ENCODE assay signal across 18 cellular contexts in genomic region chr1:160094806-160095205, GRCh38. TPM values are rescaled to one million over a fixed set of nuclear protein-coding genes. Genes with fewer than 3 reads are reported as not detected.
DNase-seq lines count a peak whose midpoint lies in the region; ATAC-seq and TF ChIP-seq lines count a peak whose summit lies in the region.
"Had no signal": no experiment of that assay in that cellular context is flagged by ENCODE, and none has a peak within 500 bp of the region (broad histone marks: within the 10 kb centered on the region; RNA-seq: fewer than 3 reads in every experiment).

No MANE protein-coding gene starts in this region.

- H3K27me3 ChIP-seq in GM23338 (ENCODE audit: insufficient read depth) (no peaks in the 10 kb centered on the region), dorsolateral prefrontal cortex (no peaks in the 10 kb centered on the region), mucosa of rectum (ENCODE audit: control insufficient read depth in 2 of 2, insufficient read depth in 2 of 2, low read length in 2 of 2) (no peaks in the 10 kb centered on the region), transverse colon (no peaks in the 10 kb centered on the region)
- H3K27me3 ChIP-seq: MG63 had no signal

- DNase-seq in GM23338 (ENCODE audit: low spot score) (no peak), dorsolateral prefrontal cortex (no peak), transverse colon (no peak), dedifferentiated amniotic fluid mesenchymal stem cell (ENCODE audit: extremely low spot score) (no peak), putamen (ENCODE audit: low spot score) (no peak)
- no peak for DNase-seq in activated naive CD8-positive, alpha-beta T cell treated with anti-CD3 and anti-CD28 coated beads, Interleukin-2, amount 50 U/mL, for 24 hours
- DNase-seq: DMS 273 treated with DMSO at 0.1 percent for 48 hours, DND-41, Kasumi-1, MG63, NCI-H1048, NCI-H1436 treated with DMSO at 0.1 percent for 48 hours, NCI-H345, NCI-H524 treated with DMSO at 0.1 percent for 48 hours, SHP77 had no signal

- TF ChIP-seq CTCF in GM23338 (conservative IDR thresholded peaks at IDR 0.05; ENCODE audit: low read depth in 2 of 2) (no peak), dorsolateral prefrontal cortex (IDR thresholded peaks at IDR 0.05 in 54 of 56, conservative IDR thresholded peaks at IDR 0.05 in 2 of 56; ENCODE audit: low read depth in 1 of 56, partially characterized antibody in 56 of 56) (no peak), transverse colon (IDR thresholded peaks at IDR 0.05) (no peak)

- no peaks in the 10 kb centered on the region; the same call in 1 of the 2 replicates for H4K20me1 ChIP-seq in GM23338 (replicated peaks; ENCODE audit: insufficient read depth)

- intact Hi-C loops in dorsolateral prefrontal cortex (cut with DNase I) (loop anchor here in 1 of 2 donors (5.0 kb wide), 1 partner anchor 48 kb away; no protein-coding TSS in a partner anchor), transverse colon (cut with DNase I; ENCODE audit: low total_unique reads) (no loop called here)

- H3K79me2 ChIP-seq in GM23338 (replicated peaks; ENCODE audit: insufficient read depth) = peaks cover 37% of the 10 kb centered on the region

- no peak overlapping the region for H2AFZ ChIP-seq in GM23338

- no peak overlapping the region for H3K4me3 Mint-ChIP-seq in GM23338
- no peak overlapping the region for H3K4me3 Mint-ChIP-seq in activated naive CD8-positive, alpha-beta T cell treated with anti-CD3 and anti-CD28 coated beads, Interleukin-2, amount 50 U/mL, for 24 hours
- H3K4me3 Mint-ChIP-seq: CD14-positive monocyte had no signal

- peak overlapping the region; percentile 98; the same call in 1 of the 2 replicates for H3K4me2 ChIP-seq in GM23338

- no peak overlapping the region for H3K27ac Mint-ChIP-seq in GM23338
- no peak overlapping the region for H3K27ac Mint-ChIP-seq in activated naive CD8-positive, alpha-beta T cell treated with anti-CD3 and anti-CD28 coated beads, Interleukin-2, amount 50 U/mL, for 24 hours

- H3K27ac ChIP-seq in GM23338 (ENCODE audit: low read depth) = no peak overlapping the region
- peak overlapping the region; percentile 78 to 100 (median 98) for H3K27ac ChIP-seq in dorsolateral prefrontal cortex
- peak overlapping the region; percentile 59 to 67 for H3K27ac ChIP-seq in mucosa of rectum (ENCODE audit: low read depth in 2 of 2, low read length in 2 of 2)
- H3K27ac ChIP-seq in transverse colon = peak overlapping the region; percentile 14 to 77 (median 66)

- H3K27me3 Mint-ChIP-seq in GM23338 (ENCODE audit: insufficient read depth, low read depth, poor library complexity) = peaks cover 7% of the 10 kb centered on the region
- no peaks in the 10 kb centered on the region for H3K27me3 Mint-ChIP-seq in activated naive CD8-positive, alpha-beta T cell treated with anti-CD3 and anti-CD28 coated beads, Interleukin-2, amount 50 U/mL, for 24 hours

- no peaks in the 10 kb centered on the region; the same call in 2 of the 3 replicates for H3K9me3 Mint-ChIP-seq in GM23338
- H3K9me3 Mint-ChIP-seq in activated naive CD8-positive, alpha-beta T cell treated with anti-CD3 and anti-CD28 coated beads, Interleukin-2, amount 50 U/mL, for 24 hours = no peaks in the 10 kb centered on the region
- H3K9me3 Mint-ChIP-seq: CD14-positive monocyte had no signal

- no peaks in the 10 kb centered on the region for H3K9me2 ChIP-seq in GM23338 (ENCODE audit: insufficient read depth)

- H3K4me3 ChIP-seq in GM23338 = no peak overlapping the region
- peak overlapping the region in 22 of 59 donors; percentile 5 to 97 (median 89) for H3K4me3 ChIP-seq in dorsolateral prefrontal cortex
- no peak overlapping the region for H3K4me3 ChIP-seq in mucosa of rectum (ENCODE audit: low read length in 2 of 2)
- no peak overlapping the region for H3K4me3 ChIP-seq in transverse colon
- H3K4me3 ChIP-seq: MG63 had no signal

- ATAC-seq in GM23338 = no peak
- no peak for ATAC-seq in activated naive CD8-positive, alpha-beta T cell treated with anti-CD3 and anti-CD28 coated beads, Interleukin-2, amount 50 U/mL, for 24 hours

- no peak overlapping the region for H3K9ac ChIP-seq in mucosa of rectum (ENCODE audit: low read depth in 1 of 2, low read length in 2 of 2)

- no peaks in the 10 kb centered on the region for H3K9me3 ChIP-seq in mucosa of rectum (ENCODE audit: control insufficient read depth in 2 of 2, low read length in 2 of 2)
- H3K9me3 ChIP-seq in transverse colon = no peaks in the 10 kb centered on the region
- H3K9me3 ChIP-seq: MG63 had no signal

- H3K36me3 ChIP-seq in GM23338 (ENCODE audit: insufficient read depth) = peaks cover 7% of the 10 kb centered on the region
- H3K36me3 ChIP-seq in mucosa of rectum (ENCODE audit: control insufficient read depth in 2 of 2, insufficient read depth in 2 of 2, low read length in 2 of 2) = peaks cover 15 to 30% of the 10 kb centered on the region in 2 donors
- peaks cover 0 to 4% (median 0%) of the 10 kb centered on the region in 4 donors for H3K36me3 ChIP-seq in transverse colon
- H3K36me3 ChIP-seq: MG63 had no signal

- in situ Hi-C loops in transverse colon (cut with MboI; ENCODE audit: low pct_ligation_motif_present in 1 of 4, low pct_unique_long_range_greater_than_20kb in 1 of 4, low sequenced_read_pairs in 3 of 4) = no loop called here

- TF ChIP-seq EP300 in transverse colon (IDR thresholded peaks at IDR 0.05; ENCODE audit: low read depth) = no peak

- H3K4me1 Mint-ChIP-seq in GM23338 = peaks cover 45% of the 10 kb centered on the region
- H3K4me1 Mint-ChIP-seq in activated naive CD8-positive, alpha-beta T cell treated with anti-CD3 and anti-CD28 coated beads, Interleukin-2, amount 50 U/mL, for 24 hours = peaks cover 34% of the 10 kb centered on the region

- WGBS in transverse colon (ENCODE audit: low coverage in 1 of 2), 2 donors = 73 to 75% methylated on average over 4 to 14 of the region's 14 CpGs

- no peak for TF ChIP-seq POLR2A in transverse colon (IDR thresholded peaks at IDR 0.05)

- H3K4me1 ChIP-seq in GM23338 (ENCODE audit: insufficient read depth) = peaks cover 39% of the 10 kb centered on the region
- peaks cover 43 to 54% of the 10 kb centered on the region in 2 donors for H3K4me1 ChIP-seq in mucosa of rectum (ENCODE audit: control insufficient read depth in 2 of 2, insufficient read depth in 2 of 2, low read length in 2 of 2)
- peaks cover 30 to 52% (median 42%) of the 10 kb centered on the region in 4 donors for H3K4me1 ChIP-seq in transverse colon

- H3K36me3 Mint-ChIP-seq in GM23338 (ENCODE audit: low read depth) = peaks cover 39% of the 10 kb centered on the region
- peaks cover 3% of the 10 kb centered on the region for H3K36me3 Mint-ChIP-seq in activated naive CD8-positive, alpha-beta T cell treated with anti-CD3 and anti-CD28 coated beads, Interleukin-2, amount 50 U/mL, for 24 hours (ENCODE audit: low read depth)

- peaks cover 3% of the 10 kb centered on the region; the same call in 1 of the 2 replicates for H3F3A ChIP-seq in GM23338 (replicated peaks; ENCODE audit: low read depth)

TF ChIP-seq in GM23338, 12 proteins besides CTCF, POLR2A, EP300 and RAD21 (continues in another document):
- TF ChIP-seq REST (IDR thresholded peaks at IDR 0.05; ENCODE audit: unreplicated experiment) (no peak), ZNF331 (CRISPR knock-in tag; IDR thresholded peaks at IDR 0.05; ENCODE audit: low read depth) (no peak)

RNA-seq across cellular contexts. Expression of gene IGSF8, which starts 3.6 kb away (rescaled TPM):
- total RNA-seq in GM23338 (2014; rRNA removed; shearing (Covaris generic)) = 111 and 120 TPM in 2 replicates
- 38.4 and 41.5 TPM in 2 replicates for polyA plus RNA-seq in GM23338 (2016; fragmentation: Nextera tagmentation; extraction: Ambion mirVana)
- total RNA-seq in dorsolateral prefrontal cortex (100 to 1,000 TPM; 106 to 269 (median 187) TPM), transverse colon (10 to 100 TPM; 35.9 to 89.0 (median 49.5) TPM)

RNA-seq across cellular contexts. Expression of gene KCNJ9, which starts 13.5 kb away (rescaled TPM):
- 0.08 and 0.24 TPM in 2 replicates for total RNA-seq in GM23338 (2014; rRNA removed; shearing (Covaris generic))
- polyA plus RNA-seq in GM23338 (2016; fragmentation: Nextera tagmentation; extraction: Ambion mirVana) = 0.26 and 0.34 TPM in 2 replicates
- total RNA-seq in dorsolateral prefrontal cortex (100 to 1,000 TPM in 76 of 120 experiments, 10 to 100 TPM in 44; 68.4 to 189 (median 105) TPM), transverse colon (under 1 TPM in 1 of 4 donors, not detected in 3; 0.27 TPM)
- total RNA-seq: RPMI7951 had no signal
- polyA plus RNA-seq: CD14-positive monocyte had no signal

RNA-seq across cellular contexts. Expression of gene ATP1A2, which starts 20.8 kb away (rescaled TPM):
- total RNA-seq in GM23338 (2014; rRNA removed; shearing (Covaris generic)) = 17.7 and 18.3 TPM in 2 replicates
- polyA plus RNA-seq in GM23338 (2016; fragmentation: Nextera tagmentation; extraction: Ambion mirVana) = 4.9 and 5.2 TPM in 2 replicates
- total RNA-seq in dorsolateral prefrontal cortex = 1,000 to 10,000 TPM in 6 of 120 experiments, 100 to 1,000 TPM in 114; 289 to 1,943 (median 637) TPM
- total RNA-seq in transverse colon = 10 to 100 TPM; 11.4 to 40.8 (median 23.1) TPM
- total RNA-seq: RPMI7951 had no signal
- polyA plus RNA-seq: CD14-positive monocyte had no signal

RNA-seq across cellular contexts. Expression of gene KCNJ10, which starts 24.8 kb away (rescaled TPM):
- 1.6 and 2.8 TPM in 2 replicates for total RNA-seq in GM23338 (2014; rRNA removed; shearing (Covaris generic))
- 1.2 and 1.4 TPM in 2 replicates for polyA plus RNA-seq in GM23338 (2016; fragmentation: Nextera tagmentation; extraction: Ambion mirVana)
- total RNA-seq in dorsolateral prefrontal cortex (100 to 1,000 TPM in 99 of 120 experiments, 10 to 100 TPM in 21; 53.1 to 378 (median 135) TPM), transverse colon (not detected)
- polyA plus RNA-seq: CD14-positive monocyte had no signal

RNA-seq across cellular contexts. Expression of gene ATP1A4, which starts 56.6 kb away (rescaled TPM):
- 0.23 and 0.63 TPM in 2 replicates for total RNA-seq in GM23338 (2014; rRNA removed; shearing (Covaris generic))
- 0.27 and 0.43 TPM in 2 replicates for polyA plus RNA-seq in GM23338 (2016; fragmentation: Nextera tagmentation; extraction: Ambion mirVana)
- total RNA-seq in dorsolateral prefrontal cortex (1 to 10 TPM in 93 of 120 experiments, under 1 TPM in 27; 0.29 to 8.7 (median 1.7) TPM), transverse colon (under 1 TPM in 1 of 4 donors, not detected in 3; 0.20 TPM)
- total RNA-seq: RPMI7951 had no signal

Comparison
In these comparisons a context has a peak if more than half of its experiments do, and no peak if none do; other contexts are left out.
1. RNA of gene KCNJ9, which starts 13.5 kb away (total RNA-seq): 68.4 to 189 TPM in dorsolateral prefrontal cortex; 0.08 to 0.24 TPM in GM23338 and 0.27 TPM in transverse colon; every median in the first group is over 10 times any median in the second.
2. RNA of gene ATP1A2, which starts 20.8 kb away (total RNA-seq): 289 to 1,943 TPM in dorsolateral prefrontal cortex; 11.4 to 40.8 TPM in transverse colon and 17.7 to 18.3 TPM in GM23338; every median in the first group is over 4 times any median in the second.